Comparison of ENCODE assay signal across 8 cellular contexts in the genomic region with DNA sequence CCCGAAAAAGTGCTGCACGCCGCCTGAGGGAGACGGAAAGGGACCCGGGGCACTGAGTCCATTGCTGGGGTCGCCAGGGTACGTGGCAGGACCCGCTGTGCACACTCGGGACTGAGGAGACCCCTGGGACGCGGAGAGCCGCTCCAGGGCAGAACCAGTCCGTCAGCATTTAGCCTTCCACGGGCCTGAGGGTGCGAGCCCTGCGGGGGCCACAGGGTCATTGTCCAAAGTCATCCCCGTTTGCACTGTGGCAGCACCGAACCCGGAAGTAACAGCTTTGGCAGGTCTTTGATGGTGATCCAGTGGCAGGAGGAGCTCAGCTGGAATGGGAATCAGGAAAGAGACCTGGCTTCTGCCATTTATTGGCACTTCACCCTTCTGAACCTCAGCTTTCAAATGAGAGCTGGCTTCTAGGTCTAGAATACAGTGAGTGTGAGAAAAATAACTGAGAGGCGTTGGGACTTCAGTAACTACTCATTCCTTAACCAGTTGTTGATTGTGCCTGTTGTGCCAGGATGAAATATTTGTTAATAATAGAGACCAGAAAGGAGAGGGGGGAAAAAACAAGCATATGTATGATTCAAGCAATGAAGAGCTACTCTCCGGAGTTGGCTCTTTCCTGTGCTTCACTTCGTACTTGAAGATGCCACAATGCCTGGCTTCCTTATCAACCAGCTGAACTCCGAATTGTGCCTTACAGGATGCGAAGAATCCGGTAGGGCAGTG. TPM values are rescaled to one million over a fixed set of nuclear protein-coding genes. Genes with fewer than 3 reads are reported as not detected.
DNase-seq lines count a peak whose midpoint lies in the region; ATAC-seq, FAIRE-seq and TF ChIP-seq lines count a peak whose summit lies in the region.

No MANE protein-coding gene starts in this region.

- H3K23ac ChIP-seq in neuronal stem cell (ENCODE audit: low read depth, low read length, poor library complexity): peak overlapping the region; percentile 99

- H3K27me3 ChIP-seq in OCI-LY1 (ENCODE audit: insufficient read depth, low read length) (no peaks in the 10 kb centered on the region), adipocyte (replicated peaks; ENCODE audit: control insufficient read depth, insufficient read depth, low read length) (no peaks in the 10 kb centered on the region), neuronal stem cell (ENCODE audit: control insufficient read depth in 3 of 3, insufficient read depth in 3 of 3, low read depth in 1 of 3, low read length in 3 of 3) (no peaks in the 10 kb centered on the region)

- H4K8ac ChIP-seq in neuronal stem cell (ENCODE audit: low read depth, low read length): no peak overlapping the region

- peaks cover 6% of the 10 kb centered on the region for H3K27me3 Mint-ChIP-seq in glutamatergic neuron (ENCODE audit: unreplicated experiment)

- peaks cover 21% of the 10 kb centered on the region for H3K4me1 Mint-ChIP-seq in glutamatergic neuron (ENCODE audit: low read depth, unreplicated experiment)

- H3K4me2 ChIP-seq in OCI-LY1 (ENCODE audit: low read length): peak overlapping the region; percentile 91
- peak overlapping the region; percentile 100 for H3K4me2 ChIP-seq in neuronal stem cell (ENCODE audit: insufficient read depth, low read length, poor library complexity, severe bottlenecking)

- H3K9me3 ChIP-seq in OCI-LY1 (ENCODE audit: low read length): no peaks in the 10 kb centered on the region
- no peaks in the 10 kb centered on the region for H3K9me3 ChIP-seq in adipocyte (ENCODE audit: control insufficient read depth, low read length)
- H3K9me3 ChIP-seq in neuronal stem cell (replicated peaks in 1 of 2; ENCODE audit: control insufficient read depth in 2 of 2, insufficient read depth in 1 of 2, low read depth in 1 of 2, low read length in 2 of 2): no peaks in the 10 kb centered on the region

- no CpG with 5 or more reads among the region's 25 CpGs for WGBS in neuronal stem cell (ENCODE audit: extremely low coverage in 2 of 2, insufficient read length in 2 of 2, insufficient replicate concordance in 1 of 2), 2 donors

- H4K91ac ChIP-seq in neuronal stem cell (ENCODE audit: low read depth, low read length, poor library complexity): no peak overlapping the region

- peak; percentile 39 for DNase-seq in 8988T
- peak; percentile 22 for DNase-seq in GM12892 (ENCODE audit: insufficient read length)
- peak; percentile 61 for DNase-seq in adipocyte (ENCODE audit: low read depth)
- DNase-seq in glutamatergic neuron: peak; percentile 40
- DNase-seq in neuronal stem cell (ENCODE audit: low spot score): peak; percentile 6

- peak overlapping the region; percentile 35 for H2BK120ac ChIP-seq in neuronal stem cell (ENCODE audit: low read depth, low read length)

- H2BK12ac ChIP-seq in neuronal stem cell (ENCODE audit: low read length): no peak overlapping the region

- no peak for TF ChIP-seq CTCF in OCI-LY1 (IDR thresholded peaks at IDR 0.05; ENCODE audit: low read length)
- no peak for TF ChIP-seq CTCF in glutamatergic neuron (IDR thresholded peaks at IDR 0.05; ENCODE audit: partially characterized antibody, unreplicated experiment)

- no peak overlapping the region for H3K14ac ChIP-seq in neuronal stem cell (ENCODE audit: low read length)

- peaks cover 31% of the 10 kb centered on the region for H3K4me1 ChIP-seq in OCI-LY1 (ENCODE audit: insufficient read depth, low read length, severe bottlenecking)
- H3K4me1 ChIP-seq in adipocyte (ENCODE audit: control insufficient read depth, insufficient read depth, low read length): peaks cover 33% of the 10 kb centered on the region
- H3K4me1 ChIP-seq in neuronal stem cell (ENCODE audit: control insufficient read depth in 2 of 2, insufficient read depth in 1 of 2, low read depth in 1 of 2, low read length in 2 of 2): peaks cover 4 to 14% of the 10 kb centered on the region in 2 donors

- no peaks in the 10 kb centered on the region for H3F3A ChIP-seq in OCI-LY1 (ENCODE audit: insufficient read depth, low read length)

- H3K4me3 ChIP-seq in OCI-LY1 (ENCODE audit: low read depth, low read length, poor library complexity, severe bottlenecking): peak overlapping the region; percentile 68
- peak overlapping the region; percentile 84 for H3K4me3 ChIP-seq in adipocyte (ENCODE audit: low read length)
- H3K4me3 ChIP-seq in neuronal stem cell (ENCODE audit: low read length in 2 of 2): peak overlapping the region; percentile 88 to 92

- TF ChIP-seq POLR2A in GM12892 (IDR thresholded peaks at IDR 0.05; ENCODE audit: low read depth, low read length): no peak

- FAIRE-seq in GM12892 (lab: Jason Lieb, UNC): no peak

- H3K18ac ChIP-seq in neuronal stem cell (ENCODE audit: low read length): peak overlapping the region; percentile 66

- peaks cover 4% of the 10 kb centered on the region for H3K79me1 ChIP-seq in neuronal stem cell (ENCODE audit: low read depth, low read length)

- no peaks in the 10 kb centered on the region for H4K20me1 ChIP-seq in OCI-LY1 (ENCODE audit: insufficient read depth, low read length)

- H3K9me3 Mint-ChIP-seq in glutamatergic neuron (ENCODE audit: unreplicated experiment): peaks cover 14% of the 10 kb centered on the region

- ATAC-seq in HG03066 (IDR thresholded peaks at IDR 0.05; ENCODE audit: low read depth, unreplicated experiment) (peak; percentile 16), GM19467 (IDR thresholded peaks at IDR 0.05; ENCODE audit: unreplicated experiment) (no peak)

- H2AFZ ChIP-seq in OCI-LY1 (ENCODE audit: low read length): no peak overlapping the region
- H2AFZ ChIP-seq in neuronal stem cell (ENCODE audit: low read length): peak overlapping the region; percentile 99

- H2AK5ac ChIP-seq in neuronal stem cell (ENCODE audit: low read depth, low read length): no peak overlapping the region

- peak overlapping the region; percentile 69 for H2BK15ac ChIP-seq in neuronal stem cell (ENCODE audit: low read length)

- no peaks in the 10 kb centered on the region for H3K79me2 ChIP-seq in OCI-LY1 (ENCODE audit: insufficient read depth, low read length)

- no peaks in the 10 kb centered on the region for H3K36me3 Mint-ChIP-seq in glutamatergic neuron (ENCODE audit: unreplicated experiment)

- H2BK5ac ChIP-seq in neuronal stem cell (ENCODE audit: low read length): no peak overlapping the region

- H3K27ac Mint-ChIP-seq in glutamatergic neuron (ENCODE audit: unreplicated experiment): peak overlapping the region; percentile 56

- no peaks in the 10 kb centered on the region for H3K9me2 ChIP-seq in OCI-LY1 (ENCODE audit: low read depth, low read length)

- peak overlapping the region; percentile 67 for H3K9ac ChIP-seq in OCI-LY1 (ENCODE audit: low read length)
- H3K9ac ChIP-seq in adipocyte (ENCODE audit: low read length): peak overlapping the region; percentile 97
- peak overlapping the region; percentile 92 for H3K9ac ChIP-seq in neuronal stem cell (ENCODE audit: low read depth, low read length, poor library complexity)

- no peaks in the 10 kb centered on the region for H3K36me3 ChIP-seq in OCI-LY1 (ENCODE audit: insufficient read depth, low read length)
- no peaks in the 10 kb centered on the region for H3K36me3 ChIP-seq in adipocyte (ENCODE audit: control insufficient read depth, insufficient read depth, low read length, severe bottlenecking)
- H3K36me3 ChIP-seq in neuronal stem cell (replicated peaks in 1 of 2; ENCODE audit: control insufficient read depth in 2 of 2, insufficient read depth in 2 of 2, low read length in 2 of 2): no peaks in the 10 kb centered on the region

- no peak overlapping the region for H3K4ac ChIP-seq in neuronal stem cell (ENCODE audit: low read length)

- H3K4me3 Mint-ChIP-seq in glutamatergic neuron (ENCODE audit: unreplicated experiment): peak overlapping the region; percentile 91

- peak overlapping the region; percentile 66 for H3K27ac ChIP-seq in OCI-LY1 (ENCODE audit: low read depth, low read length, poor library complexity, severe bottlenecking)
- no peak overlapping the region for H3K27ac ChIP-seq in neuronal stem cell (replicated peaks; ENCODE audit: low read length)

RNA-seq across cellular contexts. Expression of a gene that starts 0.8 kb away (rescaled TPM):
- 9.1 TPM for polyA plus RNA-seq in GM12892 (2012; ENCODE audit: missing spikeins)
- total RNA-seq in glutamatergic neuron (ENCODE audit: unreplicated experiment): 41.9 TPM
- 19.5 TPM for polyA plus RNA-seq in neuronal stem cell (2013, experiment 1 of 2)
- polyA plus RNA-seq in neuronal stem cell (2013, experiment 2 of 2): 20.1 TPM

Comparison
In these comparisons a context has a peak if more than half of its experiments do, and no peak if none do; other contexts are left out.
1. DNase-seq: peak in every context shown above with its lines; median percentile 61 in adipocyte; 40 in glutamatergic neuron; 39 in 8988T; 22 in GM12892; 6 in neuronal stem cell.